Comparison of ENCODE assay signal across 23 cellular contexts in genomic region chr2:102698369-102699111, GRCh38.
DNase-seq lines count a peak whose midpoint lies in the region; ATAC-seq, FAIRE-seq and TF ChIP-seq lines count a peak whose summit lies in the region.
"Had no signal": no experiment of that assay in that cellular context is flagged by ENCODE, and none has a peak within 500 bp of the region (broad histone marks: within the 10 kb centered on the region; RNA-seq: fewer than 3 reads in every experiment).

No MANE protein-coding gene starts in this region.

- H2BK12ac ChIP-seq in H1 (ENCODE audit: low read depth, low read length) = no peak overlapping the region

- TF ChIP-seq EP300 in H1 (IDR thresholded peaks at IDR 0.05; ENCODE audit: borderline replicate concordance in 1 of 2, low read depth in 2 of 2, low read length in 2 of 2) = no peak

- 91% methylated on average over 6 of the region's 6 CpGs; no CpG with 5 or more reads in 1 of the 2 experiments for WGBS in H1 (ENCODE audit: extremely low coverage in 1 of 2, insufficient coverage in 1 of 2, insufficient read length in 1 of 2, insufficient replicate concordance in 2 of 2, low coverage in 1 of 2, low lambda C conversion rate in 2 of 2, missing lambda C conversion rate in 1 of 2), 2 experiments
- 46 to 71% (median 51%) methylated on average over 6 of the region's 6 CpGs for WGBS in small intestine, 3 donors

- intact Hi-C loops in activated T-helper 2 cell treated with anti-CD3 and anti-CD28 coated beads, Interferon-gamma antibody, Interleukin-2, Interleukin-4, amounts not matched to agents 10 μg/mL and 5 μg/mL and 100 μg/mL, durations not matched to agents 14 hours and 24 hours and 36 hours (cut with micrococcal nuclease) = no loop called here

- no peak for TF ChIP-seq POLR2A in H1 (IDR thresholded peaks at IDR 0.05; ENCODE audit: control extremely low read depth in 1 of 2, low read depth in 2 of 2, low read length in 2 of 2)

- H2BK5ac ChIP-seq in H1 (ENCODE audit: low read depth, low read length) = 0 out of 2 replicates have a peak overlapping the region, but pooled peaks have one; percentile 31

- H3K56ac ChIP-seq in H1 (replicated peaks; ENCODE audit: insufficient read length, low read depth, low read length) = no peak overlapping the region

- no peaks in the 10 kb centered on the region for H3K9me3 Mint-ChIP-seq in activated T-helper 2 cell treated with anti-CD3 and anti-CD28 coated beads, Interferon-gamma antibody, Interleukin-2, Interleukin-4, amounts not matched to agents 10 μg/mL and 5 μg/mL and 100 μg/mL, durations not matched to agents 14 hours and 24 hours and 36 hours
- H3K9me3 Mint-ChIP-seq: neural progenitor cell; stimulated activated naive B cell treated with anti-CD40 and anti-IgM and Interleukin-4, amounts not matched to agents 10 μg/mL and 1 μg/mL and 100 μg/mL, for 72 hours; T-helper 1 cell treated with Interleukin-12 subunit alpha and Interleukin-12 subunit beta and Interleukin-4 antibody, amounts not matched to agents 30 μg/mL and 1 μg/mL, for 36 hours had no signal

- H3K79me2 ChIP-seq in H1 (ENCODE audit: control insufficient read depth in 1 of 2, insufficient read depth in 2 of 2, low read length in 2 of 2) = no peaks in the 10 kb centered on the region

- no peak for TF ChIP-seq RAD21 in H1 (IDR thresholded peaks at IDR 0.05 in 1 of 2, conservative IDR thresholded peaks at IDR 0.05 in 1 of 2; ENCODE audit: low read depth in 2 of 2, low read length in 2 of 2)

- peak in 2 of 3 experiments; percentile 8 to 41 for DNase-seq in NCI-H1417 (lab: John Stamatoyannopoulos, UW)
- DNase-seq in NCI-H1417 treated with DMSO at 0.1 percent for 48 hours (lab: John Stamatoyannopoulos, UW) = no peak
- peak; percentile 53 for DNase-seq in NCI-H2029 (lab: John Stamatoyannopoulos, UW)
- DNase-seq in H1 (ENCODE audit: low read depth in 1 of 2, low spot score in 2 of 2) = no peak
- DNase-seq in small intestine = peak; percentile 96
- no peak for DNase-seq in activated T-helper 2 cell treated with anti-CD3 and anti-CD28 coated beads, Interferon-gamma antibody, Interleukin-2, Interleukin-4, amounts not matched to agents 10 μg/mL and 5 μg/mL and 100 μg/mL, durations not matched to agents 14 hours and 24 hours and 36 hours (ENCODE audit: low spot score)
- no peak for DNase-seq in activated T-cell treated with anti-CD3 and anti-CD28 coated beads, Interleukin-2, amount 50 U/mL, for 48 hours
- DNase-seq: activated CD4-positive, alpha-beta T cell treated with anti-CD3 and anti-CD28 coated beads for 36 hours; activated T-cell treated with anti-CD3 and anti-CD28 coated beads, Interleukin-2, amount 50 U/mL, for 1 hour; CD4-positive, CD25-positive, alpha-beta regulatory T cell; GF-D8; NCI-H2107; sigmoid colon; stimulated activated naive B cell treated with anti-CD40 and anti-IgM and Interleukin-4, amounts not matched to agents 10 μg/mL and 1 μg/mL and 100 μg/mL, for 72 hours had no signal

- no peak overlapping the region for H3K18ac ChIP-seq in H1 (ENCODE audit: extremely low read depth, low read length)

- no peak overlapping the region for H3K4me3 ChIP-seq in H1 (ENCODE audit: extremely low read depth in 1 of 4, insufficient read depth in 2 of 4, low read depth in 3 of 4, low read length in 4 of 4)
- no peak overlapping the region for H3K4me3 ChIP-seq in small intestine (ENCODE audit: low read depth in 1 of 2, low read length in 2 of 2)
- H3K4me3 ChIP-seq: esophagus muscularis mucosa, neural progenitor cell, sigmoid colon had no signal

- H2BK15ac ChIP-seq in H1 (ENCODE audit: low read length) = no peak overlapping the region

- H3K4me1 ChIP-seq in H1 (replicated peaks in 1 of 4; ENCODE audit: control insufficient read depth in 3 of 4, insufficient read depth in 4 of 4, low read length in 3 of 4) (0 out of 7 replicates have a peak, but pooled peaks cover 0 to 4% (median 1%) of the 10 kb centered on the region in 4 experiments), small intestine (ENCODE audit: control insufficient read depth in 2 of 2, insufficient read depth in 1 of 2, low read depth in 1 of 2, low read length in 1 of 2) (peaks cover 0 to 2% of the 10 kb centered on the region in 2 donors)
- H3K4me1 ChIP-seq: esophagus muscularis mucosa, neural progenitor cell, sigmoid colon had no signal

- no peak overlapping the region for H3K27ac Mint-ChIP-seq in activated T-helper 2 cell treated with anti-CD3 and anti-CD28 coated beads, Interferon-gamma antibody, Interleukin-2, Interleukin-4, amounts not matched to agents 10 μg/mL and 5 μg/mL and 100 μg/mL, durations not matched to agents 14 hours and 24 hours and 36 hours
- H3K27ac Mint-ChIP-seq: activated CD4-positive, alpha-beta T cell treated with anti-CD3 and anti-CD28 coated beads for 36 hours; CD4-positive, CD25-positive, alpha-beta regulatory T cell; neural progenitor cell; stimulated activated naive B cell treated with anti-CD40 and anti-IgM and Interleukin-4, amounts not matched to agents 10 μg/mL and 1 μg/mL and 100 μg/mL, for 72 hours; T-helper 1 cell treated with Interleukin-12 subunit alpha and Interleukin-12 subunit beta and Interleukin-4 antibody, amounts not matched to agents 30 μg/mL and 1 μg/mL, for 36 hours had no signal

- no peaks in the 10 kb centered on the region for H3K9me3 ChIP-seq in H1 (ENCODE audit: insufficient read depth in 2 of 2, low read depth in 1 of 2, low read length in 1 of 2)
- H3K9me3 ChIP-seq in small intestine (ENCODE audit: control insufficient read depth, low read depth) = no peaks in the 10 kb centered on the region
- H3K9me3 ChIP-seq: esophagus muscularis mucosa, sigmoid colon had no signal

- H3K9ac ChIP-seq in H1 (replicated peaks in 1 of 4; ENCODE audit: extremely low read depth in 1 of 4, low read depth in 3 of 4, low read length in 3 of 4) = no peak overlapping the region
- H3K9ac ChIP-seq: KMS-11, neural progenitor cell had no signal

- H3K23me2 ChIP-seq in H1 (ENCODE audit: low read depth, low read length) = no peaks in the 10 kb centered on the region

- no peak overlapping the region for H2BK120ac ChIP-seq in H1 (replicated peaks; ENCODE audit: low read depth, low read length)

- no peaks in the 10 kb centered on the region for H3K36me3 Mint-ChIP-seq in activated T-helper 2 cell treated with anti-CD3 and anti-CD28 coated beads, Interferon-gamma antibody, Interleukin-2, Interleukin-4, amounts not matched to agents 10 μg/mL and 5 μg/mL and 100 μg/mL, durations not matched to agents 14 hours and 24 hours and 36 hours (ENCODE audit: low read depth)
- H3K36me3 Mint-ChIP-seq: CD4-positive, CD25-positive, alpha-beta regulatory T cell; neural progenitor cell; stimulated activated naive B cell treated with anti-CD40 and anti-IgM and Interleukin-4, amounts not matched to agents 10 μg/mL and 1 μg/mL and 100 μg/mL, for 72 hours had no signal

- POLR2A ChIA-PET in H1 (lab: Charles Lee; ENCODE audit: partially characterized antibody) = no interaction called here

- H4K8ac ChIP-seq in H1 (ENCODE audit: extremely low read depth, insufficient read depth, low read length) = no peak overlapping the region

- no peaks in the 10 kb centered on the region for H4K20me1 ChIP-seq in H1 (replicated peaks in 1 of 2; ENCODE audit: control insufficient read depth in 1 of 2, insufficient read depth in 2 of 2, low read length in 2 of 2)

- H3K14ac ChIP-seq in H1 (ENCODE audit: insufficient read length) = no peak overlapping the region

- H3K27ac ChIP-seq in H1 (ENCODE audit: low read depth, low read length) = no peak overlapping the region
- peak overlapping the region in 1 of 2 donors; percentile 82 for H3K27ac ChIP-seq in small intestine (ENCODE audit: low read depth in 1 of 2, low read length in 1 of 2)
- H3K27ac ChIP-seq: 22Rv1, esophagus muscularis mucosa, KMS-11, neural progenitor cell, sigmoid colon had no signal

- H3K27me3 Mint-ChIP-seq in activated T-helper 2 cell treated with anti-CD3 and anti-CD28 coated beads, Interferon-gamma antibody, Interleukin-2, Interleukin-4, amounts not matched to agents 10 μg/mL and 5 μg/mL and 100 μg/mL, durations not matched to agents 14 hours and 24 hours and 36 hours (ENCODE audit: low read depth) = peaks cover 3% of the 10 kb centered on the region
- H3K27me3 Mint-ChIP-seq: activated CD4-positive, alpha-beta T cell treated with anti-CD3 and anti-CD28 coated beads for 36 hours; CD4-positive, CD25-positive, alpha-beta regulatory T cell had no signal

- FAIRE-seq in H1 (lab: Jason Lieb, UNC) = no peak
- FAIRE-seq in small intestine (lab: Jason Lieb, UNC) = no peak
- FAIRE-seq: colon, GM18507 had no signal

- H3K4me2 ChIP-seq in H1 (ENCODE audit: insufficient read depth in 1 of 2, low read depth in 2 of 2, low read length in 2 of 2) = no peak overlapping the region
- H3K4me2 ChIP-seq: KMS-11, neural progenitor cell had no signal

- no peaks in the 10 kb centered on the region for H3K79me1 ChIP-seq in H1 (ENCODE audit: low read depth, low read length)

- H2AK5ac ChIP-seq in H1 (ENCODE audit: low read depth, low read length) = peak overlapping the region; percentile 77; the same call in 1 of the 2 replicates

- peak overlapping the region; percentile 28 for H3K23ac ChIP-seq in H1 (ENCODE audit: insufficient read length)

- H4K91ac ChIP-seq in H1 (replicated peaks; ENCODE audit: insufficient read length, low read length) = no peak overlapping the region

- no peaks in the 10 kb centered on the region for H3K36me3 ChIP-seq in H1 (ENCODE audit: control insufficient read depth in 2 of 4, insufficient read depth in 4 of 4, low read length in 3 of 4)
- H3K36me3 ChIP-seq in small intestine (ENCODE audit: control insufficient read depth in 2 of 2, insufficient read depth in 2 of 2, low read length in 2 of 2) = peaks cover 0 to 1% of the 10 kb centered on the region in 2 donors
- H3K36me3 ChIP-seq: esophagus muscularis mucosa, neural progenitor cell, sigmoid colon had no signal

- no peak overlapping the region for H3K4ac ChIP-seq in H1 (replicated peaks; ENCODE audit: insufficient read length, low read depth, low read length)

- H3K4me1 Mint-ChIP-seq in activated T-helper 2 cell treated with anti-CD3 and anti-CD28 coated beads, Interferon-gamma antibody, Interleukin-2, Interleukin-4, amounts not matched to agents 10 μg/mL and 5 μg/mL and 100 μg/mL, durations not matched to agents 14 hours and 24 hours and 36 hours (ENCODE audit: low read depth) = no peaks in the 10 kb centered on the region
- H3K4me1 Mint-ChIP-seq: activated CD4-positive, alpha-beta T cell treated with anti-CD3 and anti-CD28 coated beads for 36 hours; CD4-positive, CD25-positive, alpha-beta regulatory T cell; neural progenitor cell; stimulated activated naive B cell treated with anti-CD40 and anti-IgM and Interleukin-4, amounts not matched to agents 10 μg/mL and 1 μg/mL and 100 μg/mL, for 72 hours had no signal

- no peak overlapping the region for H2BK20ac ChIP-seq in H1 (ENCODE audit: low read length)

- CTCF ChIA-PET in H1 (lab: Charles Lee; ENCODE audit: partially characterized antibody) = interaction anchor here (1.0 kb wide), 1 partner anchor 12 kb away, joined by 3 read pairs; no protein-coding TSS in a partner anchor

- no peak overlapping the region for H4K5ac ChIP-seq in H1 (ENCODE audit: insufficient read length, low read depth, low read length)

- no peaks in the 10 kb centered on the region for H3K27me3 ChIP-seq in H1 (replicated peaks in 1 of 4; ENCODE audit: control insufficient read depth in 3 of 4, extremely low read depth in 1 of 4, insufficient read depth in 3 of 4, low read length in 3 of 4)
- no peaks in the 10 kb centered on the region for H3K27me3 ChIP-seq in small intestine (ENCODE audit: control insufficient read depth in 2 of 2, insufficient read depth in 2 of 2, low read length in 2 of 2)
- H3K27me3 ChIP-seq: neural progenitor cell had no signal

- TF ChIP-seq CTCF in H1 (IDR thresholded peaks at IDR 0.05; ENCODE audit: control extremely low read depth in 1 of 3, insufficient read depth in 1 of 3, low read depth in 1 of 3, low read length in 3 of 3) = no peak

- no peak overlapping the region for H3K4me3 Mint-ChIP-seq in activated T-helper 2 cell treated with anti-CD3 and anti-CD28 coated beads, Interferon-gamma antibody, Interleukin-2, Interleukin-4, amounts not matched to agents 10 μg/mL and 5 μg/mL and 100 μg/mL, durations not matched to agents 14 hours and 24 hours and 36 hours (ENCODE audit: low read depth)
- H3K4me3 Mint-ChIP-seq: activated CD4-positive, alpha-beta T cell treated with anti-CD3 and anti-CD28 coated beads for 36 hours; CD4-positive, CD25-positive, alpha-beta regulatory T cell; neural progenitor cell; stimulated activated naive B cell treated with anti-CD40 and anti-IgM and Interleukin-4, amounts not matched to agents 10 μg/mL and 1 μg/mL and 100 μg/mL, for 72 hours; T-helper 1 cell treated with Interleukin-12 subunit alpha and Interleukin-12 subunit beta and Interleukin-4 antibody, amounts not matched to agents 30 μg/mL and 1 μg/mL, for 36 hours had no signal

- no peak overlapping the region for H2AFZ ChIP-seq in H1 (ENCODE audit: low read length)
- H2AFZ ChIP-seq: neural progenitor cell had no signal

- ATAC-seq in HG02884 (IDR thresholded peaks at IDR 0.05; ENCODE audit: unreplicated experiment) = no peak
- ATAC-seq: activated CD4-positive, alpha-beta T cell treated with anti-CD3 and anti-CD28 coated beads for 36 hours; Panc1; stimulated activated naive B cell treated with anti-CD40 and anti-IgM and Interleukin-4, amounts not matched to agents 10 μg/mL and 1 μg/mL and 100 μg/mL, for 72 hours had no signal

Comparison
In these comparisons a context has a peak if more than half of its experiments do, and no peak if none do; other contexts are left out.
1. DNase-seq: peak in NCI-H1417 (2 of 3), NCI-H2029 (single experiment) and small intestine (single experiment); none in NCI-H1417 treated with DMSO at 0.1 percent for 48 hours (single experiment), H1 (0 of 2), activated T-helper 2 cell treated with anti-CD3 and anti-CD28 coated beads, Interferon-gamma antibody, Interleukin-2, Interleukin-4, amounts not matched to agents 10 μg/mL and 5 μg/mL and 100 μg/mL, durations not matched to agents 14 hours and 24 hours and 36 hours (single experiment) and activated T-cell treated with anti-CD3 and anti-CD28 coated beads, Interleukin-2, amount 50 U/mL, for 48 hours (0 of 2).